Comparison of ENCODE assay signal across 18 cellular contexts in the genomic region with DNA sequence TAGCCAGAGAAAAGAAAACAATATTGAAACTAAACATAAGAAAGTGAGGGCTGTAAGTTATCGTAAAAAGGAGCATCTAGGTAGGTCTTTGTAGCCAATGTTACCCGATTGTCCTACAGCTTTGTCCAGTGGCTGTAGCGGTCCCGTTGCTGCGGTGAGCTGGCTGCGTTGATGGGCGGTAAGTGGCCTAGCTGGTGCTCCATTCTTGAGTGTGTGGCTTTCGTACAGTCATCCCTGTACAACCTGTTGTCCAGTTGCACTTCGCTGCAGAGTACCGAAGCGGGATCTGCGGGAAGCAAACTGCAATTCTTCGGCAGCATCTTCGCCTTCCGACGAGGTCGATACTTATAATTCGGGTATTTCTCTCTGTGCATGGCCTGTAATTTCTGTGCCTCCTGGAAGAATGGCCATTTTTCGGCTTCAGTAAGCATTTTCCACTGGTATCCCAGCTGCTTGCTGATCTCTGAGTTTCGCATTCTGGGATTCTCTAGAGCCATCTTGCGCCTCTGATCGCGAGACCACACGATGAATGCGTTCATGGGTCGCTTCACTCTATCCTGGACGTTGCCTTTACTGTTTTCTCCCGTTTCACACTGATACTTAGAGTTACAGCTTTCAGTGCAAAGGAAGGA. TPM values are rescaled to one million over a fixed set of nuclear protein-coding genes. Genes with fewer than 3 reads are reported as not detected.
DNase-seq lines count a peak whose midpoint lies in the region; ATAC-seq and TF ChIP-seq lines count a peak whose summit lies in the region.
"Had no signal": no experiment of that assay in that cellular context is flagged by ENCODE, and none has a peak within 500 bp of the region (broad histone marks: within the 10 kb centered on the region; RNA-seq: fewer than 3 reads in every experiment).

No MANE protein-coding gene starts in this region.

- POLR2A ChIA-PET in activated CD4-positive, alpha-beta T cell treated with anti-CD3 and anti-CD28 coated beads for 36 hours (lab: Charles Lee) = no interaction called here

- intact Hi-C loops in activated CD4-positive, alpha-beta T cell treated with anti-CD3 and anti-CD28 coated beads for 36 hours (cut with DNase I, micrococcal nuclease) = no loop called here
- intact Hi-C loops in sigmoid colon (cut with DNase I) = no loop called here

- no peaks in the 10 kb centered on the region for H3K36me3 Mint-ChIP-seq in activated CD4-positive, alpha-beta T cell treated with anti-CD3 and anti-CD28 coated beads for 36 hours (ENCODE audit: low read depth)
- H3K36me3 Mint-ChIP-seq in activated T-helper 17 cell treated with anti-CD3 and anti-CD28 coated beads, Interleukin-2, amount 50 U/mL, for 72 hours (ENCODE audit: low read depth) = no peaks in the 10 kb centered on the region

- peaks cover 31% of the 10 kb centered on the region for H3K27me3 Mint-ChIP-seq in activated CD4-positive, alpha-beta T cell treated with anti-CD3 and anti-CD28 coated beads for 36 hours
- peaks cover 27% of the 10 kb centered on the region for H3K27me3 Mint-ChIP-seq in activated T-helper 17 cell treated with anti-CD3 and anti-CD28 coated beads, Interleukin-2, amount 50 U/mL, for 72 hours

- H3K9me3 Mint-ChIP-seq in activated CD4-positive, alpha-beta T cell treated with anti-CD3 and anti-CD28 coated beads for 36 hours (ENCODE audit: low read depth) = peaks cover 3% of the 10 kb centered on the region
- H3K9me3 Mint-ChIP-seq in activated T-helper 17 cell treated with anti-CD3 and anti-CD28 coated beads, Interleukin-2, amount 50 U/mL, for 72 hours = peaks cover 5% of the 10 kb centered on the region
- H3K9me3 Mint-ChIP-seq: nephron progenitor cell had no signal

- 13 to 42% methylated on average over 28 of the region's 28 CpGs for WGBS in sigmoid colon, 2 donors

- H3K4me3 Mint-ChIP-seq in activated CD4-positive, alpha-beta T cell treated with anti-CD3 and anti-CD28 coated beads for 36 hours = peak overlapping the region; percentile 35
- peak overlapping the region; percentile 38 for H3K4me3 Mint-ChIP-seq in activated T-helper 17 cell treated with anti-CD3 and anti-CD28 coated beads, Interleukin-2, amount 50 U/mL, for 72 hours
- H3K4me3 Mint-ChIP-seq: nephron progenitor cell had no signal

- CTCF ChIA-PET in activated CD4-positive, alpha-beta T cell treated with anti-CD3 and anti-CD28 coated beads for 36 hours (lab: Charles Lee) = no interaction called here

- TF ChIP-seq CTCF in fibroblast of pulmonary artery (IDR thresholded peaks at IDR 0.05; ENCODE audit: low read length, missing control alignments) (no peak), sigmoid colon (IDR thresholded peaks at IDR 0.05) (no peak)

- no peaks in the 10 kb centered on the region for H3K9me3 ChIP-seq in effector memory CD4-positive, alpha-beta T cell (ENCODE audit: control insufficient read depth, low read length)
- no peaks in the 10 kb centered on the region for H3K9me3 ChIP-seq in sigmoid colon
- H3K9me3 ChIP-seq: adrenal gland had no signal

- H3K4me3 ChIP-seq in fibroblast of pulmonary artery (replicated peaks; ENCODE audit: low read depth, low read length) = peak overlapping the region; percentile 34
- peak overlapping the region; percentile 38 for H3K4me3 ChIP-seq in skeletal muscle cell (ENCODE audit: low read depth, low read length)
- no peak overlapping the region for H3K4me3 ChIP-seq in effector memory CD4-positive, alpha-beta T cell (ENCODE audit: insufficient read depth, low read depth, low read length, poor library complexity, severe bottlenecking)
- peak overlapping the region in 2 of 4 donors; percentile 3 to 37 for H3K4me3 ChIP-seq in sigmoid colon
- H3K4me3 ChIP-seq: adrenal gland had no signal

- no peaks in the 10 kb centered on the region for H3K27me3 ChIP-seq in effector memory CD4-positive, alpha-beta T cell (replicated peaks; ENCODE audit: control insufficient read depth, insufficient read depth, low read length, poor library complexity, severe bottlenecking)
- peaks cover 0 to 20% (median 0%) of the 10 kb centered on the region in 3 donors for H3K27me3 ChIP-seq in sigmoid colon
- H3K27me3 ChIP-seq: adrenal gland had no signal

- H3K4me1 Mint-ChIP-seq in activated CD4-positive, alpha-beta T cell treated with anti-CD3 and anti-CD28 coated beads for 36 hours = peaks cover 9% of the 10 kb centered on the region
- no peaks in the 10 kb centered on the region for H3K4me1 Mint-ChIP-seq in activated T-helper 17 cell treated with anti-CD3 and anti-CD28 coated beads, Interleukin-2, amount 50 U/mL, for 72 hours
- H3K4me1 Mint-ChIP-seq: nephron progenitor cell had no signal

- H3K4me1 ChIP-seq in effector memory CD4-positive, alpha-beta T cell (ENCODE audit: control insufficient read depth, insufficient read depth, low read length, poor library complexity, severe bottlenecking) = no peaks in the 10 kb centered on the region
- no peaks in the 10 kb centered on the region for H3K4me1 ChIP-seq in sigmoid colon
- H3K4me1 ChIP-seq: adrenal gland had no signal

- H3K27ac ChIP-seq in effector memory CD4-positive, alpha-beta T cell (ENCODE audit: insufficient read depth, low read length, poor library complexity, severe bottlenecking) = no peak overlapping the region
- H3K27ac ChIP-seq in sigmoid colon = no peak overlapping the region
- H3K27ac ChIP-seq: adrenal gland, skin epidermis had no signal

- no peak for TF ChIP-seq EP300 in sigmoid colon (IDR thresholded peaks at IDR 0.05)

- TF ChIP-seq POLR2A in sigmoid colon (IDR thresholded peaks at IDR 0.05) = no peak

- H3K36me3 ChIP-seq in effector memory CD4-positive, alpha-beta T cell (ENCODE audit: control insufficient read depth, insufficient read depth, low read length) = no peaks in the 10 kb centered on the region
- no peaks in the 10 kb centered on the region for H3K36me3 ChIP-seq in sigmoid colon
- H3K36me3 ChIP-seq: adrenal gland had no signal

- ATAC-seq in activated CD4-positive, alpha-beta T cell treated with anti-CD3 and anti-CD28 coated beads for 36 hours = no peak
- ATAC-seq in activated T-helper 17 cell treated with anti-CD3 and anti-CD28 coated beads, Interleukin-2, amount 50 U/mL, for 72 hours (replicated peaks) = no peak
- no peak for ATAC-seq in HG03097 (IDR thresholded peaks at IDR 0.05; ENCODE audit: low FRiP score, unreplicated experiment)
- ATAC-seq: left lobe of liver had no signal

- DNase-seq in activated CD4-positive, alpha-beta T cell treated with anti-CD3 and anti-CD28 coated beads for 36 hours = no peak
- no peak for DNase-seq in activated CD4-positive, alpha-beta T cell treated with anti-CD3 and anti-CD28 coated beads for 4 hours
- DNase-seq in fibroblast of pulmonary artery (ENCODE audit: low read depth) = peak; percentile 4
- no peak for DNase-seq in skeletal muscle cell (ENCODE audit: low read depth)
- no peak for DNase-seq in effector memory CD4-positive, alpha-beta T cell
- no peak for DNase-seq in sigmoid colon
- DNase-seq: adrenal gland; Calu3; effector CD8-positive, alpha-beta T cell; MM.1S; nephron progenitor cell; SIG-M5 had no signal

- H3K27ac Mint-ChIP-seq in activated CD4-positive, alpha-beta T cell treated with anti-CD3 and anti-CD28 coated beads for 36 hours = no peak overlapping the region
- no peak overlapping the region for H3K27ac Mint-ChIP-seq in activated T-helper 17 cell treated with anti-CD3 and anti-CD28 coated beads, Interleukin-2, amount 50 U/mL, for 72 hours
- H3K27ac Mint-ChIP-seq: nephron progenitor cell had no signal

RNA-seq across cellular contexts. Expression of gene SRY, which starts 0.5 kb away (rescaled TPM):
- total RNA-seq in activated CD4-positive, alpha-beta T cell treated with anti-CD3 and anti-CD28 coated beads for 36 hours = not detected
- total RNA-seq in activated T-helper 17 cell treated with anti-CD3 and anti-CD28 coated beads, Interleukin-2, amount 50 U/mL, for 72 hours = not detected
- not detected for total RNA-seq in sigmoid colon
- not detected for polyA plus RNA-seq in sigmoid colon
- total RNA-seq: A172, adrenal gland, Calu3, HT-29, left lobe of liver had no signal

RNA-seq across cellular contexts. Expression of gene RPS4Y1, which starts 54.4 kb away (rescaled TPM):
- 100 to 1,000 TPM; 286 to 350 TPM for total RNA-seq in activated CD4-positive, alpha-beta T cell treated with anti-CD3 and anti-CD28 coated beads for 36 hours
- total RNA-seq in activated T-helper 17 cell treated with anti-CD3 and anti-CD28 coated beads, Interleukin-2, amount 50 U/mL, for 72 hours = 100 to 1,000 TPM; 242 to 280 TPM
- 100 to 1,000 TPM in 2 of 4 donors, under 1 TPM in 2; 0.33 to 367 (median 147) TPM for total RNA-seq in sigmoid colon
- polyA plus RNA-seq in sigmoid colon = 100 to 1,000 TPM in 2 of 3 donors, 1 to 10 TPM in 1; 1.8 to 366 (median 260) TPM
- total RNA-seq: Calu3, HT-29 had no signal
